In the genomic region with DNA sequence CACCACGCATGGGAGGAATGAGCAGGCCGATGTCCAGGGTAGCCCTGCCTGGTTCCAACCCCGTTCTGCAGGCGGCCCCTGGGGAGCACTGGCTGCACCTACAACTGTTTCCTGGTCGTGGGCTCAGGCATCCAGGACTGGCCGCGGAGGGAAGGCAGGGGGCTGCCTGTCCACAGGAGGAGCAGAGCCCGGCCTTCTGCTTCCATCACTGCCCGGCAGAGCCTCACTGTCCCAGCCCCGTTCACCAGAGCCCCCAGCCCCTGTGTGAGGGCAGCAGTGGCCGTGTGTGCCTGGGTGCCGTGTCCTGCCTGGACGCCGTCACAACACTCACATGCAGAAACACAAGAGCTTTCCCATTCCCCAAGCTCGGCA, we compare ENCODE assay signal across 15 cellular contexts. TPM values are rescaled to one million over a fixed set of nuclear protein-coding genes. Genes with fewer than 3 reads are reported as not detected.
"Had no signal": no experiment of that assay in that cellular context is flagged by ENCODE, and none has a peak within 500 bp of the region (broad histone marks: within the 10 kb centered on the region; RNA-seq: fewer than 3 reads in every experiment).

No MANE protein-coding gene starts in this region.

- DNase-seq: activated CD4-positive, alpha-beta T cell treated with anti-CD3 and anti-CD28 coated beads, Interleukin-2, amount 50 U/mL, for 48 hours; hypothalamus; naive B cell; sigmoid colon; stimulated activated CD4-positive, alpha-beta T cell treated with anti-CD3 and anti-CD28 coated beads, Interleukin-12 subunit alpha, Interleukin-12 subunit beta, amount 100 ng/mL, for 4 hours; stimulated activated naive CD4-positive, alpha-beta T cell; substantia nigra; T-helper 2 cell had no signal

- H3K9me3 ChIP-seq: psoas muscle, sigmoid colon had no signal

- H3K4me1 Mint-ChIP-seq: activated naive CD4-positive, alpha-beta T cell treated with anti-CD3 and anti-CD28 coated beads, Interleukin-2, amount 50 U/mL, for 24 hours had no signal

- H3K9me3 Mint-ChIP-seq: activated naive CD4-positive, alpha-beta T cell treated with anti-CD3 and anti-CD28 coated beads, Interleukin-2, amount 50 U/mL, for 24 hours; activated T-helper 2 cell treated with anti-CD3 and anti-CD28 coated beads, Interferon-gamma antibody, Interleukin-2, Interleukin-4, amounts not matched to agents 10 μg/mL and 5 μg/mL and 100 μg/mL, durations not matched to agents 14 hours and 24 hours and 36 hours had no signal

- H3K4me1 ChIP-seq: psoas muscle, sigmoid colon had no signal

- H3K27ac Mint-ChIP-seq: activated naive CD4-positive, alpha-beta T cell treated with anti-CD3 and anti-CD28 coated beads, Interleukin-2, amount 50 U/mL, for 24 hours; activated T-helper 2 cell treated with anti-CD3 and anti-CD28 coated beads, Interferon-gamma antibody, Interleukin-2, Interleukin-4, amounts not matched to agents 10 μg/mL and 5 μg/mL and 100 μg/mL, durations not matched to agents 14 hours and 24 hours and 36 hours had no signal

- H3K36me3 ChIP-seq: sigmoid colon had no signal

- H3K36me3 Mint-ChIP-seq: activated naive CD4-positive, alpha-beta T cell treated with anti-CD3 and anti-CD28 coated beads, Interleukin-2, amount 50 U/mL, for 24 hours; naive B cell had no signal

- H3K4me3 Mint-ChIP-seq: activated naive CD4-positive, alpha-beta T cell treated with anti-CD3 and anti-CD28 coated beads, Interleukin-2, amount 50 U/mL, for 24 hours had no signal

- H3K27ac ChIP-seq: dorsolateral prefrontal cortex, psoas muscle, sigmoid colon had no signal

- ATAC-seq: activated CD4-positive, CD25-positive, alpha-beta regulatory T cell treated with anti-CD3 and anti-CD28 coated beads, Interleukin-2, amount 50 U/mL, for 24 hours; esophagus mucosa; psoas muscle had no signal

- H3K4me3 ChIP-seq: dorsolateral prefrontal cortex, psoas muscle, sigmoid colon had no signal

RNA-seq across cellular contexts. Expression of gene KCNG2, which starts 56.2 kb away (rescaled TPM):
- total RNA-seq: activated T-helper 2 cell treated with anti-CD3 and anti-CD28 coated beads, Interferon-gamma antibody, Interleukin-2, Interleukin-4, amounts not matched to agents 10 μg/mL and 5 μg/mL and 100 μg/mL, durations not matched to agents 14 hours and 24 hours and 36 hours; ureter had no signal
